ENCODE assay signal across 29 cellular contexts in the genomic region with DNA sequence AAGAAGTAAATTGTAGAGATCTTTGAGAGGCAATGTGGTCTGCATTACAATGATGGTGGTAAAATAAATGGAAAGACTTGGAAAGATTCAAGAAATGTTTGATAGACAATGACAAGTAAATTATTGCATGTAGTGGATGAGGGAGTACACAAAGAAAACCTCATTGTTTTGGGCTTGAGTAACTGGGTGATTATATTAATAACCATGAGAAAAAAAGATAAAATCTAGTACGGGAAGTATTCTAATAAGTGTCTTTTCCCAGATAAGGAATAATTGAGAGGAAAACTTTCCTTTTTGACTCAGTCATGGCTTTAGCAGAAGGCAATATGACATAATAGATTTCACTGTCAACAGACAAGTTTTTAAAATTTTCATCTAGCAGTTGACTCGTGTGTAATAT.
"Had no signal": no experiment of that assay in that cellular context is flagged by ENCODE, and none has a peak within 500 bp of the region (broad histone marks: within the 10 kb centered on the region; RNA-seq: fewer than 3 reads in every experiment).

No MANE protein-coding gene starts in this region.

- FAIRE-seq: small intestine had no signal

- ATAC-seq: naive thymus-derived CD4-positive, alpha-beta T cell; natural killer cell treated with Interleukin-12 subunit alpha and Interleukin-12 subunit beta and Interleukin-15 and Interleukin-18, amount 100 ng/mL, for 72 hours; psoas muscle; right cardiac atrium; right lobe of liver; stimulated activated effector memory CD8-positive, alpha-beta T cell treated with anti-CD3 and anti-CD28 coated beads, Interleukin-12 subunit alpha, Interleukin-12 subunit beta, amount 100 ng/mL, for 72 hours; stimulated activated naive CD8-positive, alpha-beta T cell treated with anti-CD3 and anti-CD28 coated beads, Interleukin-15, amount 100 ng/mL, for 72 hours; stimulated activated naive CD8-positive, alpha-beta T cell treated with anti-CD3 and anti-CD28 coated beads, Interleukin-15, Interleukin-2, amounts not matched to agents 100 U/mL and 50 U/mL, for 24 hours; upper lobe of right lung had no signal

- H3K27me3 ChIP-seq: neutrophil, ovary, right lobe of liver, sigmoid colon, suprapubic skin, testis, tibial artery, transverse colon, upper lobe of right lung, uterus had no signal

- H3K36me3 ChIP-seq: neutrophil, ovary, right lobe of liver, sigmoid colon, suprapubic skin, tibial artery, transverse colon, upper lobe of right lung, uterus had no signal

- H3K79me2 ChIP-seq: parathyroid adenoma had no signal

- H3K27me3 Mint-ChIP-seq: naive thymus-derived CD4-positive, alpha-beta T cell; natural killer cell treated with Interleukin-12 subunit alpha and Interleukin-12 subunit beta and Interleukin-15 and Interleukin-18, amount 100 ng/mL, for 72 hours; progenitor cell of endocrine pancreas; stimulated activated naive CD8-positive, alpha-beta T cell treated with anti-CD3 and anti-CD28 coated beads, Interleukin-15, amount 100 ng/mL, for 72 hours; type B pancreatic cell had no signal

- H3K9me3 ChIP-seq: neutrophil, ovary, psoas muscle, right lobe of liver, sigmoid colon, suprapubic skin, testis, tibial artery, transverse colon, upper lobe of right lung, uterus had no signal

- H3K27ac ChIP-seq: neutrophil, ovary, parathyroid adenoma, psoas muscle, right lobe of liver, sigmoid colon, suprapubic skin, testis, tibial artery, transverse colon, upper lobe of right lung, uterus had no signal

- H3K4me1 Mint-ChIP-seq: naive thymus-derived CD4-positive, alpha-beta T cell; nephron progenitor cell; stimulated activated effector memory CD8-positive, alpha-beta T cell treated with anti-CD3 and anti-CD28 coated beads, Interleukin-12 subunit alpha, Interleukin-12 subunit beta, amount 100 ng/mL, for 72 hours; stimulated activated naive CD8-positive, alpha-beta T cell treated with anti-CD3 and anti-CD28 coated beads, Interleukin-15, amount 100 ng/mL, for 72 hours had no signal

- H3K9ac ChIP-seq: parathyroid adenoma had no signal

- H3K4me1 ChIP-seq: parathyroid adenoma, psoas muscle, right lobe of liver, sigmoid colon, suprapubic skin, testis, tibial artery, transverse colon, upper lobe of right lung, uterus had no signal

- H2AFZ ChIP-seq: parathyroid adenoma had no signal

- H3K36me3 Mint-ChIP-seq: naive thymus-derived CD4-positive, alpha-beta T cell; natural killer cell treated with Interleukin-12 subunit alpha and Interleukin-12 subunit beta and Interleukin-15 and Interleukin-18, amount 100 ng/mL, for 72 hours; stimulated activated effector memory CD8-positive, alpha-beta T cell treated with anti-CD3 and anti-CD28 coated beads, Interleukin-12 subunit alpha, Interleukin-12 subunit beta, amount 100 ng/mL, for 72 hours; type B pancreatic cell had no signal

- DNase-seq: naive thymus-derived CD4-positive, alpha-beta T cell; nephron progenitor cell; nucleus accumbens; ovary; psoas muscle; right cardiac atrium; right lobe of liver; sigmoid colon; small intestine; stimulated activated CD4-positive, alpha-beta T cell treated with anti-CD3 and anti-CD28 coated beads, Interleukin-15, amount 100 ng/mL, for 24 hours; stimulated activated CD4-positive, alpha-beta T cell treated with anti-CD3 and anti-CD28 coated beads, Interleukin-2, amount 100 ng/mL, for 24 hours; stimulated activated CD4-positive, alpha-beta T cell treated with anti-CD3 and anti-CD28 coated beads, Interleukin-2, amount 100 ng/mL, for 48 hours; stimulated activated CD4-positive, alpha-beta T cell treated with anti-CD3 and anti-CD28 coated beads, Interleukin-4, amount 100 ng/mL, for 24 hours; stimulated activated naive CD4-positive, alpha-beta T cell; stimulated activated naive CD8-positive, alpha-beta T cell treated with anti-CD3 and anti-CD28 coated beads, Interleukin-15, amount 100 ng/mL, for 72 hours; stimulated activated naive CD8-positive, alpha-beta T cell treated with anti-CD3 and anti-CD28 coated beads, Interleukin-15, Interleukin-2, amounts not matched to agents 100 U/mL and 50 U/mL, for 24 hours; substantia nigra; testis; tibial artery; transverse colon; upper lobe of right lung; uterus had no signal

- H3K4me3 Mint-ChIP-seq: naive thymus-derived CD4-positive, alpha-beta T cell; natural killer cell treated with Interleukin-12 subunit alpha and Interleukin-12 subunit beta and Interleukin-15 and Interleukin-18, amount 100 ng/mL, for 72 hours; nephron progenitor cell; stimulated activated effector memory CD8-positive, alpha-beta T cell treated with anti-CD3 and anti-CD28 coated beads, Interleukin-12 subunit alpha, Interleukin-12 subunit beta, amount 100 ng/mL, for 72 hours; stimulated activated naive CD8-positive, alpha-beta T cell treated with anti-CD3 and anti-CD28 coated beads, Interleukin-15, amount 100 ng/mL, for 72 hours; type B pancreatic cell had no signal

- H3K4me3 ChIP-seq: ovary, psoas muscle, right lobe of liver, sigmoid colon, suprapubic skin, testis, tibial artery, transverse colon, upper lobe of right lung, uterus had no signal

- H3K27ac Mint-ChIP-seq: naive thymus-derived CD4-positive, alpha-beta T cell; natural killer cell treated with Interleukin-12 subunit alpha and Interleukin-12 subunit beta and Interleukin-15 and Interleukin-18, amount 100 ng/mL, for 72 hours; nephron progenitor cell; progenitor cell of endocrine pancreas; stimulated activated effector memory CD8-positive, alpha-beta T cell treated with anti-CD3 and anti-CD28 coated beads, Interleukin-12 subunit alpha, Interleukin-12 subunit beta, amount 100 ng/mL, for 72 hours; stimulated activated naive CD8-positive, alpha-beta T cell treated with anti-CD3 and anti-CD28 coated beads, Interleukin-15, amount 100 ng/mL, for 72 hours; type B pancreatic cell had no signal

- H3K9me3 Mint-ChIP-seq: nephron progenitor cell; stimulated activated naive CD8-positive, alpha-beta T cell treated with anti-CD3 and anti-CD28 coated beads, Interleukin-15, amount 100 ng/mL, for 72 hours; type B pancreatic cell had no signal
